Comparison of ENCODE assay signal across 7 cellular contexts in the genomic region with DNA sequence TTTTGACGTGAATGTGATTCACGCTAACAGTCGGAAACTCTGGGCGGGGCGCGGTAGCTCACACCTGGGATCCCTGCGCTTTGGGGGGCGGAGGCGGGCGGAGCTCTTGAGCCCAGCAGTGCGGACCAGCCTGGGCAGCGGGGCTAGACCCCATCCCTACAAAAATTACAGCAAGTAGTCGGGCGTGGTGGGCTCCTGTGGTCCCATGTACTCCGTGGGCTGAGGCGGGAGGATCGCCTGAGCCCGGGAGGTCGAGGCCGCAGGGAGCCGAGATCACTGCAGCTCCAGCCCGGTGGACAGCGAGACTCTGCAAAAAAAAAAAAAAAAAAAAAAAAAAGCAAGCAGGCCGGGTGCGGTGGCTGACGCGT. TPM values are rescaled to one million over a fixed set of nuclear protein-coding genes. Genes with fewer than 3 reads are reported as not detected.
DNase-seq lines count a peak whose midpoint lies in the region; ATAC-seq and TF ChIP-seq lines count a peak whose summit lies in the region.
"Not testable (repeated sequence)": the region's sequence is repeated elsewhere in the genome, so short reads cannot be mapped to it uniquely, and the experiment has no call there.

No MANE protein-coding gene starts in this region.

- in situ Hi-C loops in IMR-90 (cut with MboI; ENCODE audit: low sequenced_read_pairs) = loop anchor here (25.0 kb wide), 1 partner anchor 267 kb away; no protein-coding TSS in a partner anchor

- H2BK20ac ChIP-seq in IMR-90 (ENCODE audit: low read depth, low read length) = not testable (repeated sequence)

- not testable (repeated sequence) for H3K18ac ChIP-seq in IMR-90 (ENCODE audit: low read depth, low read length)

- not testable (repeated sequence) for H3K27me3 ChIP-seq in IMR-90 (ENCODE audit: control insufficient read depth, insufficient read depth, low read length); iPS-20b (ENCODE audit: insufficient read depth, low read length)

- H3K4me1 ChIP-seq in IMR-90 (ENCODE audit: control insufficient read depth, insufficient read depth, low read length); iPS-20b (ENCODE audit: insufficient read depth, low read length): not testable (repeated sequence)

- H2BK5ac ChIP-seq in IMR-90 (ENCODE audit: low read depth, low read length, poor library complexity, severe bottlenecking) = not testable (repeated sequence)

- ATAC-seq in GM18909 (IDR thresholded peaks at IDR 0.05; ENCODE audit: poor library complexity, unreplicated experiment) (peak; percentile 66), HG02678 (IDR thresholded peaks at IDR 0.05; ENCODE audit: unreplicated experiment) (peak; percentile 47), IMR-90 (ENCODE audit: low read depth) (peak; percentile 36)

- dilution Hi-C loops in IMR-90 (cut with HindIII; ENCODE audit: low sequenced_read_pairs, unreplicated experiment) = not testable (repeated sequence)

- H2AK5ac ChIP-seq in IMR-90 (ENCODE audit: low read depth, low read length) = not testable (repeated sequence)

- not testable (repeated sequence) for H3K9ac ChIP-seq in IMR-90 (ENCODE audit: low read depth, low read length); iPS-20b (ENCODE audit: low read depth, low read length)

- not testable (repeated sequence) for H3K36me3 ChIP-seq in IMR-90 (ENCODE audit: control insufficient read depth, insufficient read depth, low read length); iPS-20b (ENCODE audit: insufficient read depth, low read depth, low read length)

- H2BK15ac ChIP-seq in IMR-90 (ENCODE audit: low read depth, low read length) = not testable (repeated sequence)

- not testable (repeated sequence) for H3K79me1 ChIP-seq in IMR-90 (ENCODE audit: low read depth in 1 of 2, low read length in 2 of 2)

- peak overlapping the region; percentile 69 for H3K4me2 ChIP-seq in IMR-90 (ENCODE audit: low read depth, low read length)

- not testable (repeated sequence) for H3K9me3 Mint-ChIP-seq in chondrocyte (ENCODE audit: low read depth)

- H3K27ac Mint-ChIP-seq in chondrocyte (ENCODE audit: unreplicated experiment) = peak overlapping the region; percentile 17

- intact Hi-C loops in IMR-90 (cut with micrococcal nuclease) = not testable (repeated sequence)

- H3K23ac ChIP-seq in IMR-90 (ENCODE audit: low read depth, low read length) = not testable (repeated sequence)

- H3K9me1 ChIP-seq in IMR-90 (ENCODE audit: insufficient read depth, low read length) = not testable (repeated sequence)

- H3K56ac ChIP-seq in IMR-90 (ENCODE audit: extremely low read depth, insufficient read depth, low read length) = not testable (repeated sequence)

- DNase-seq in IMR-90; chondrocyte (ENCODE audit: low spot score); skeletal muscle cell (ENCODE audit: low read depth): not testable (repeated sequence)
- peak; percentile 39 to 46 for DNase-seq in activated CD8-positive, alpha-beta memory T cell treated with anti-CD3 and anti-CD28 coated beads for 1 hour (ENCODE audit: extremely low read depth in 1 of 2, low read depth in 1 of 2)

- not testable (repeated sequence) for H3K27ac ChIP-seq in IMR-90 (ENCODE audit: insufficient read depth, low read length); iPS-20b (ENCODE audit: low read length)

- not testable (repeated sequence) for H4K5ac ChIP-seq in IMR-90 (ENCODE audit: low read depth, low read length)

- H3K27me3 Mint-ChIP-seq in chondrocyte (ENCODE audit: low read depth) = not testable (repeated sequence)

- peak overlapping the region; percentile 77 for H3K4me3 Mint-ChIP-seq in chondrocyte (ENCODE audit: unreplicated experiment)

- not testable (repeated sequence) for H3K4ac ChIP-seq in IMR-90 (ENCODE audit: low read depth, low read length)

- TF ChIP-seq RAD21 in IMR-90 (IDR thresholded peaks at IDR 0.05; ENCODE audit: low read length) = not testable (repeated sequence)

- TF ChIP-seq CTCF in IMR-90 (conservative IDR thresholded peaks at IDR 0.05; ENCODE audit: low read depth, low read length); chondrocyte (IDR thresholded peaks at IDR 0.05): not testable (repeated sequence)

- H2BK120ac ChIP-seq in IMR-90 (ENCODE audit: low read depth, low read length) = not testable (repeated sequence)

- BruUV-seq in IMR-90 (replicated peaks; lab: Mats Ljungman, UMichigan) = not testable (repeated sequence)

- not testable (repeated sequence) for H3K9me3 ChIP-seq in IMR-90 (ENCODE audit: control insufficient read depth, insufficient read depth, low read length); iPS-20b (ENCODE audit: insufficient read depth, low read depth, low read length)

- H4K20me1 ChIP-seq in IMR-90 (ENCODE audit: insufficient read depth, low read length) = not testable (repeated sequence)

- not testable (repeated sequence) for H2AK9ac ChIP-seq in IMR-90 (replicated peaks; ENCODE audit: low read depth, low read length, poor library complexity)

- POLR2A ChIA-PET in IMR-90 (lab: Charles Lee; ENCODE audit: unreplicated experiment) = not testable (repeated sequence)

- TF ChIP-seq POLR2A in IMR-90 (IDR thresholded peaks at IDR 0.05; ENCODE audit: low read depth, low read length) = not testable (repeated sequence)

- H2AFZ ChIP-seq in IMR-90 (replicated peaks; ENCODE audit: low read length, poor library complexity) = not testable (repeated sequence)

- not testable (repeated sequence) for H3K36me3 Mint-ChIP-seq in chondrocyte (ENCODE audit: low read depth)

- not testable (repeated sequence) for H4K91ac ChIP-seq in IMR-90 (ENCODE audit: insufficient read depth, low read depth, low read length)

- WGBS in IMR-90 (ENCODE audit: extremely low coverage in 2 of 2, insufficient read length in 1 of 2), 2 experiments = no CpG with 5 or more reads among the region's 27 CpGs

- H3K4me1 Mint-ChIP-seq in chondrocyte (ENCODE audit: low read depth) = not testable (repeated sequence)

- not testable (repeated sequence) for H3K14ac ChIP-seq in IMR-90 (replicated peaks; ENCODE audit: low read depth, low read length)

- H4K8ac ChIP-seq in IMR-90 (ENCODE audit: low read depth in 2 of 2, low read length in 2 of 2) = not testable (repeated sequence)

- CTCF ChIA-PET in IMR-90 (lab: Yijun Ruan, JAX) = not testable (repeated sequence)

- H3K4me3 ChIP-seq in IMR-90 (ENCODE audit: insufficient read depth, low read depth, low read length) = peak overlapping the region; percentile 64
- H3K4me3 ChIP-seq in iPS-20b (ENCODE audit: low read length) = peak overlapping the region; percentile 63; the same call in 1 of the 2 replicates
- peak overlapping the region; percentile 42 for H3K4me3 ChIP-seq in skeletal muscle cell (ENCODE audit: low read depth, low read length)

RNA-seq across cellular contexts. Expression of gene TNK2, which starts 46.4 kb away (rescaled TPM):
- total RNA-seq in IMR-90 (2012; rRNA removed) (2.2 TPM in 2 replicates), chondrocyte (35.5 to 39.8 TPM (median 38.6 TPM) in 3 replicates)
- polyA plus RNA-seq in IMR-90 (2012; rRNA removed) = 13.4 and 13.8 TPM in 2 replicates
- 10.2 and 10.5 TPM in 2 replicates for polyA plus RNA-seq in IMR-90 (2012; cell fraction: cytosol; rRNA removed)
- 86.5 and 180 TPM in 2 replicates for polyA plus RNA-seq in IMR-90 (2012; cell fraction: nucleus; rRNA removed; ENCODE audit: low replicate concordance)

Comparison
In these comparisons a context has a peak if more than half of its experiments do, and no peak if none do; other contexts are left out.
1. RNA of gene TNK2, which starts 46.4 kb away (total RNA-seq): 35.5 to 39.8 TPM in chondrocyte; 2.2 TPM in IMR-90; every median in the first group is over 10 times any median in the second.
2. Peak in every context shown above with its lines, with median percentiles within 50 percentile points of each other: ATAC-seq and H3K4me3 ChIP-seq.